16 cellular contexts compared by ENCODE assay signal in genomic region chr2:183347969-183348368, GRCh38.
DNase-seq lines count a peak whose midpoint lies in the region; ATAC-seq and TF ChIP-seq lines count a peak whose summit lies in the region.
"Had no signal": no experiment of that assay in that cellular context is flagged by ENCODE, and none has a peak within 500 bp of the region (broad histone marks: within the 10 kb centered on the region; RNA-seq: fewer than 3 reads in every experiment).

No MANE protein-coding gene starts in this region.

- no peaks in the 10 kb centered on the region for H3K36me3 ChIP-seq in SU-DHL-6 (ENCODE audit: low read length)
- H3K36me3 ChIP-seq: HAP-1 had no signal

- H2AFZ ChIP-seq in SU-DHL-6 (ENCODE audit: low read depth, low read length, severe bottlenecking), result no peak overlapping the region
- H2AFZ ChIP-seq: GM23248 had no signal

- H3K27me3 ChIP-seq in SU-DHL-6 (ENCODE audit: low read length), result no peaks in the 10 kb centered on the region

- no peaks in the 10 kb centered on the region for H4K20me1 ChIP-seq in SU-DHL-6 (ENCODE audit: low read depth, low read length)

- peak overlapping the region; percentile 46 for H3K4me2 ChIP-seq in SU-DHL-6 (ENCODE audit: low read depth, low read length, poor library complexity, severe bottlenecking)

- H3K79me2 ChIP-seq in SU-DHL-6 (ENCODE audit: insufficient read depth, low read length), result no peaks in the 10 kb centered on the region

- no peaks in the 10 kb centered on the region for H3K9me2 ChIP-seq in SU-DHL-6 (replicated peaks; ENCODE audit: insufficient read depth, low read length)

- no peaks in the 10 kb centered on the region for H3F3A ChIP-seq in SU-DHL-6 (ENCODE audit: insufficient read depth)

- no peak for DNase-seq in stimulated activated CD4-positive, alpha-beta T cell treated with anti-CD3 and anti-CD28 coated beads, Interleukin-4, amount 100 ng/mL, for 24 hours
- DNase-seq in hepatic stellate cell (ENCODE audit: low spot score) (no peak), NCI-H1105 (lab: John Stamatoyannopoulos, UW) (no peak)
- DNase-seq: AML-193; Caco-2; CD4-positive, alpha-beta T cell; DMS79 treated with DMSO at 0.1 percent for 48 hours; GF-D8; KBM-7 had no signal

- H3K4me3 ChIP-seq in SU-DHL-6 (ENCODE audit: insufficient read depth, low read length, poor library complexity, severe bottlenecking), result no peak overlapping the region
- H3K4me3 ChIP-seq: GM23248, HAP-1 had no signal

- no peak overlapping the region for H3K27ac ChIP-seq in SU-DHL-6 (ENCODE audit: low read depth, low read length)
- H3K27ac ChIP-seq: C4-2B, GM23248 had no signal

- H3K9ac ChIP-seq in SU-DHL-6 (ENCODE audit: low read length), result no peak overlapping the region
- H3K9ac ChIP-seq: GM23248 had no signal

- no peaks in the 10 kb centered on the region for H3K9me3 ChIP-seq in SU-DHL-6 (ENCODE audit: insufficient read depth, low read length)
- H3K9me3 ChIP-seq: Caco-2, HAP-1 had no signal

- peak; percentile 3 for ATAC-seq in GM21619 (IDR thresholded peaks at IDR 0.05; ENCODE audit: unreplicated experiment)
- ATAC-seq in HG03565 (IDR thresholded peaks at IDR 0.05; ENCODE audit: unreplicated experiment), result peak; percentile 2
- no peak for ATAC-seq in GM19455 (IDR thresholded peaks at IDR 0.05; ENCODE audit: unreplicated experiment)

- no peak for TF ChIP-seq CTCF in SU-DHL-6 (IDR thresholded peaks at IDR 0.05; ENCODE audit: insufficient read depth, low read length, poor library complexity, severe bottlenecking)
